ENCODE assay signal across 13 cellular contexts in the genomic region with DNA sequence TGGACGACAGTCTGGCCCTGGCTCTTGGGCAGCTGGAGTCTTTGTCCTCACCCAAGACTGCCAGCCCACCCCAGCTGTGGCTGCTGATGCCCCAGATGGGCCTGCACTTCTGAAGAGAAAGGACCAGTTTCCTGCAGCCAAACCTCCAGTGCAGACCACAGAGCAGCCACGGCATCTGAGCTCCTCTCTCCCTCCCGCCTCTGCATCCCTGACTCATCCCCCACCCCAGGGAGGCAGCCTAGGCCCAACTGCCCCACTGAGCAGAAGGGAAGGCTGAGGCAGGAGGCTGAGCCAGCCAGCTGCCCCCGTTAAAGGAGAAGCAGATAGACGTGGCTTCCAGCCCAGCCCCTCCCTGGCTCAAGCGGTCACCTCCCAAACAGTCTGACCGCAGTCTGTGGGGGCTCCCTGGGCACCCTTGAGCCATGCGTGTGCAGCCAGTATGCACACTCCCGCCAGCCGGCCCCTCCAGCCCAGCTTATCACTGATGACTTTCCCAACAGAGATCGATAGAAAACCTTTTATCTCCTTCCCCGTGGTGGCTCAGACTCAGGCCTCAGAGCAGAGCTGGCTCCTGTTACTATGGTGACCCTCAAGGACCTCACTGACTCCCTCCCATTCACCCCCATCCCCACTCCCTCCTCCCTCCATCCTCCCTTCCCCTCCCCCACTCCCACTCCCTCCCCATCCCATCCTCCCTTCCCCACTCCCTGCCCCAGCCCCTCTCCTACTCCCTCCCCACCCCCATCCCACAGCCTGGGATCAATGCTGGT.
DNase-seq lines count a peak whose midpoint lies in the region; FAIRE-seq lines count a peak whose summit lies in the region.
"Had no signal": no experiment of that assay in that cellular context is flagged by ENCODE, and none has a peak within 500 bp of the region (broad histone marks: within the 10 kb centered on the region; RNA-seq: fewer than 3 reads in every experiment).

No MANE protein-coding gene starts in this region.

- FAIRE-seq in HTR-8/SVneo (lab: Jason Lieb, UNC): no peak
- FAIRE-seq: kidney, TTC549 had no signal

- no peaks in the 10 kb centered on the region for H3K9me3 ChIP-seq in endocrine pancreas (ENCODE audit: control insufficient read depth, low read length)
- H3K9me3 ChIP-seq: thoracic aorta had no signal

- peak; percentile 30 for DNase-seq in stimulated activated CD4-positive, alpha-beta T cell treated with anti-CD3 and anti-CD28 coated beads, Interleukin-15, amount 100 ng/mL, for 24 hours
- no peak for DNase-seq in stimulated activated CD4-positive, alpha-beta T cell treated with anti-CD3 and anti-CD28 coated beads, Interleukin-4, amount 100 ng/mL, for 1 hour
- DNase-seq in NCI-H146 treated with DMSO at 0.1 percent for 48 hours (lab: John Stamatoyannopoulos, UW; ENCODE audit: unreplicated experiment): peak; percentile 20
- DNase-seq in GOT3 (lab: John Stamatoyannopoulos, UW): no peak
- no peak for DNase-seq in superior temporal gyrus (ENCODE audit: extremely low spot score)
- no peak for DNase-seq in HTR-8/SVneo (ENCODE audit: insufficient read length, low spot score)
- DNase-seq in activated CD4-positive, CD25-positive, alpha-beta regulatory T cell (lab: John Stamatoyannopoulos, UW): no peak
- DNase-seq: CD8-positive, alpha-beta T cell; kidney; NCI-H2029 had no signal

- H3K4me1 ChIP-seq in endocrine pancreas (ENCODE audit: control insufficient read depth, insufficient read depth, low read length): no peaks in the 10 kb centered on the region

- no peaks in the 10 kb centered on the region for H3K27me3 ChIP-seq in endocrine pancreas (ENCODE audit: control insufficient read depth, insufficient read depth, low read length)

- no peaks in the 10 kb centered on the region for H3K36me3 ChIP-seq in endocrine pancreas (ENCODE audit: control insufficient read depth, insufficient read depth, low read length)
- H3K36me3 ChIP-seq: thoracic aorta had no signal

- H3K9ac ChIP-seq in endocrine pancreas (ENCODE audit: control insufficient read depth, insufficient read depth, low read length): peak overlapping the region; percentile 33

- H3K4me3 ChIP-seq in endocrine pancreas (ENCODE audit: control insufficient read depth, insufficient read depth, low read length): no peak overlapping the region
- H3K4me3 ChIP-seq: thoracic aorta had no signal

Comparison
In these comparisons a context has a peak if more than half of its experiments do, and no peak if none do; other contexts are left out.
1. DNase-seq: peak in stimulated activated CD4-positive, alpha-beta T cell treated with anti-CD3 and anti-CD28 coated beads, Interleukin-15, amount 100 ng/mL, for 24 hours (single experiment) and NCI-H146 treated with DMSO at 0.1 percent for 48 hours (single experiment); none in stimulated activated CD4-positive, alpha-beta T cell treated with anti-CD3 and anti-CD28 coated beads, Interleukin-4, amount 100 ng/mL, for 1 hour (single experiment), GOT3 (single experiment), superior temporal gyrus (single experiment), HTR-8/SVneo (single experiment) and activated CD4-positive, CD25-positive, alpha-beta regulatory T cell (0 of 4).